12 cellular contexts compared by ENCODE assay signal in the genomic region with DNA sequence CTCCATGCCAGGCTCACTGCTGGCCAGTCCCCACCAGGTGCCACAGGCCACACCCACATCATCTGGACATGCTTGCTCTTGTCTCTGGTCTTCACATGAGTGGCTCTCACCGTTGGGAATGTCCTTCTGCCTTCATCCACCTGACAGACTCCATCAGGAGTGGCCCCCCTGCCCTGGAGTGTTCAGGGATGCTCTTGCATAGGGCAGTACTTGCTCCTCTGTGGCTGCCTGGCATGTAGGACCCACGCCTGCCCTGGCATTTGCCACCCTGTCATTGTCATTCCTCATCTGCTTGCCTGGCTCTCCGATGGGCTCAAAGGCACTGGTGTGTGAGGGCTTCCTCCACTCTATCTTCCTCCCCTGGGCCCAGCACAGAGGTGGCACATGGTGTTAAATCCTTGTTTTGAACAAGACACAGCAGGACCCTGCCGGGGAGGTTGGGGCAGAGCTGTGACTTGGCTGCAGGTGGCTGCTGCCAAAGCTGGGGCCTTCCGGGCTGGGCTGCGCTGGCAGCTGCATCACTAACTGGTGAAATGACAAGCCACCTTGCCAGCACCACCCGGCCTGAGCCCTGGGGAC. TPM values are rescaled to one million over a fixed set of nuclear protein-coding genes. Genes with fewer than 3 reads are reported as not detected.
DNase-seq lines count a peak whose midpoint lies in the region; ATAC-seq lines count a peak whose summit lies in the region.
"Had no signal": no experiment of that assay in that cellular context is flagged by ENCODE, and none has a peak within 500 bp of the region (broad histone marks: within the 10 kb centered on the region; RNA-seq: fewer than 3 reads in every experiment).

No MANE protein-coding gene starts in this region.

- peaks cover 32% of the 10 kb centered on the region for H3K4me1 Mint-ChIP-seq in activated naive CD8-positive, alpha-beta T cell treated with anti-CD3 and anti-CD28 coated beads, Interleukin-2, amount 50 U/mL, for 24 hours
- H3K4me1 Mint-ChIP-seq in activated naive CD8-positive, alpha-beta T cell treated with anti-CD3 and anti-CD28 coated beads for 36 hours: peaks cover 19% of the 10 kb centered on the region
- H3K4me1 Mint-ChIP-seq in stimulated activated memory B cell treated with anti-CD40 and anti-IgM and Interleukin-4, amounts not matched to agents 10 μg/mL and 1 μg/mL and 100 μg/mL, for 72 hours: peaks cover 51% of the 10 kb centered on the region

- peak; percentile 7 for ATAC-seq in activated naive CD8-positive, alpha-beta T cell treated with anti-CD3 and anti-CD28 coated beads, Interleukin-2, amount 50 U/mL, for 24 hours
- peak; percentile 25 for ATAC-seq in HG03108 (IDR thresholded peaks at IDR 0.05; ENCODE audit: unreplicated experiment)
- ATAC-seq in stimulated activated memory B cell treated with anti-CD40 and anti-IgM and Interleukin-4, amounts not matched to agents 10 μg/mL and 1 μg/mL and 100 μg/mL, for 72 hours: peak; percentile 61
- ATAC-seq in HG03469 (IDR thresholded peaks at IDR 0.05; ENCODE audit: unreplicated experiment): no peak
- ATAC-seq: PC-3 had no signal

- DNase-seq in activated naive CD8-positive, alpha-beta T cell treated with anti-CD3 and anti-CD28 coated beads, Interleukin-2, amount 50 U/mL, for 24 hours: no peak
- DNase-seq in activated naive CD8-positive, alpha-beta T cell treated with anti-CD3 and anti-CD28 coated beads for 36 hours: no peak
- DNase-seq in ecto neural progenitor cell (ENCODE audit: low spot score): peak; percentile 29
- no peak for DNase-seq in GM19238 (ENCODE audit: insufficient read length, low spot score)
- no peak for DNase-seq in stimulated activated naive CD4-positive, alpha-beta T cell treated with Interleukin-2 at 50 U/mL for 16 hours (lab: John Stamatoyannopoulos, UW)
- DNase-seq: DMS 273 treated with DMSO at 0.1 percent for 48 hours, ovary, PC-3 had no signal

- no peak overlapping the region for H3K27ac Mint-ChIP-seq in activated naive CD8-positive, alpha-beta T cell treated with anti-CD3 and anti-CD28 coated beads, Interleukin-2, amount 50 U/mL, for 24 hours
- H3K27ac Mint-ChIP-seq in activated naive CD8-positive, alpha-beta T cell treated with anti-CD3 and anti-CD28 coated beads for 36 hours: no peak overlapping the region
- peak overlapping the region; percentile 55 for H3K27ac Mint-ChIP-seq in stimulated activated memory B cell treated with anti-CD40 and anti-IgM and Interleukin-4, amounts not matched to agents 10 μg/mL and 1 μg/mL and 100 μg/mL, for 72 hours

- H3K27me3 Mint-ChIP-seq in activated naive CD8-positive, alpha-beta T cell treated with anti-CD3 and anti-CD28 coated beads, Interleukin-2, amount 50 U/mL, for 24 hours: no peaks in the 10 kb centered on the region
- no peaks in the 10 kb centered on the region for H3K27me3 Mint-ChIP-seq in activated naive CD8-positive, alpha-beta T cell treated with anti-CD3 and anti-CD28 coated beads for 36 hours
- no peaks in the 10 kb centered on the region for H3K27me3 Mint-ChIP-seq in stimulated activated memory B cell treated with anti-CD40 and anti-IgM and Interleukin-4, amounts not matched to agents 10 μg/mL and 1 μg/mL and 100 μg/mL, for 72 hours

- H3K4me3 Mint-ChIP-seq in activated naive CD8-positive, alpha-beta T cell treated with anti-CD3 and anti-CD28 coated beads, Interleukin-2, amount 50 U/mL, for 24 hours: no peak overlapping the region
- no peak overlapping the region for H3K4me3 Mint-ChIP-seq in activated naive CD8-positive, alpha-beta T cell treated with anti-CD3 and anti-CD28 coated beads for 36 hours
- no peak overlapping the region for H3K4me3 Mint-ChIP-seq in stimulated activated memory B cell treated with anti-CD40 and anti-IgM and Interleukin-4, amounts not matched to agents 10 μg/mL and 1 μg/mL and 100 μg/mL, for 72 hours

- H3K9me3 Mint-ChIP-seq in activated naive CD8-positive, alpha-beta T cell treated with anti-CD3 and anti-CD28 coated beads, Interleukin-2, amount 50 U/mL, for 24 hours: no peaks in the 10 kb centered on the region
- H3K9me3 Mint-ChIP-seq in activated naive CD8-positive, alpha-beta T cell treated with anti-CD3 and anti-CD28 coated beads for 36 hours: no peaks in the 10 kb centered on the region
- H3K9me3 Mint-ChIP-seq in stimulated activated memory B cell treated with anti-CD40 and anti-IgM and Interleukin-4, amounts not matched to agents 10 μg/mL and 1 μg/mL and 100 μg/mL, for 72 hours: no peaks in the 10 kb centered on the region

- H3K36me3 Mint-ChIP-seq in activated naive CD8-positive, alpha-beta T cell treated with anti-CD3 and anti-CD28 coated beads, Interleukin-2, amount 50 U/mL, for 24 hours (ENCODE audit: low read depth): peaks cover 1% of the 10 kb centered on the region
- H3K36me3 Mint-ChIP-seq in activated naive CD8-positive, alpha-beta T cell treated with anti-CD3 and anti-CD28 coated beads for 36 hours: peaks cover 6% of the 10 kb centered on the region
- H3K36me3 Mint-ChIP-seq in stimulated activated memory B cell treated with anti-CD40 and anti-IgM and Interleukin-4, amounts not matched to agents 10 μg/mL and 1 μg/mL and 100 μg/mL, for 72 hours: no peaks in the 10 kb centered on the region

RNA-seq across cellular contexts. Expression of gene SH2D4B, which starts 1.8 kb away (rescaled TPM):
- total RNA-seq in activated naive CD8-positive, alpha-beta T cell treated with anti-CD3 and anti-CD28 coated beads for 36 hours: under 1 TPM; 0.08 to 0.18 TPM
- total RNA-seq: ascending aorta, PC-3 had no signal
